8 cellular contexts compared by ENCODE assay signal in the genomic region with DNA sequence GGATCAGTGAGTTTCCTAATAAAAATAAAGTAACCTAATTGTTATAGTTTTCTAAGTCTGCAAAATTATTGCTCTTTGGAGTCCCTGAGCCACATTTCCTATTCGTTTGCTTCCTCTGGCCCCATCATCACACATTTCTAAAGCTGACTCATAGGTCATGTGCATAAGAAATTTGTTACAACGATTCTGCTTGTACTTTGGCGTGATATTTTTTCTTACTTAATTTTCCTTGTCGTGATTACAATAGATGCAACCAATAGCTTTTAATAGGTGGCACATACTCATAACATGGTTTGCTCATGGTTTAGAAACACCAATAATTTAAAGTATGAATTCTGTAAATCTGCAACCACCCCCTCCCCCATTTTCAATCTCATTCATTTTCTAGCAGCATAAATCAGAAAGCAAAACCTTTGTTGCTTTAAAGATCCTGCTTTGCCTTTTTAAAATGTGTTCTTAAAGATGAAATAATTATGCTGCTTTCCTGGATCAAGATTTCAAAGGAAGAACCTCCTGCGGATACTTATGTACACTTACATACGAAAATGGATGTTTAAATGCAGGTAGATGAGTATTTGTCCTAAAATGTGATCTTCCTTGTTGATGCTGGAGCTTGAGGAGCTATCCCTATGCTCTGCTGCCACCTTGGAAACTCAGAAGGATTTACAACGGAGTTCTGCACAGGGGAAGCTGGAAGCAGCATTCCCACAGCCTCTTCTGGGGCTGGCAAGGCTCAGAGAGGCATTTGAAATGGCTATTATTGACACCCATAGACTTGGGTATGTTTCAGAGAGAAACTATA. TPM values are rescaled to one million over a fixed set of nuclear protein-coding genes. Genes with fewer than 3 reads are reported as not detected.
DNase-seq lines count a peak whose midpoint lies in the region; ATAC-seq lines count a peak whose summit lies in the region.

No MANE protein-coding gene starts in this region.

- peak overlapping the region; percentile 82 for H3K4me2 ChIP-seq in trophoblast cell (ENCODE audit: low read length)

- H3K4ac ChIP-seq in trophoblast cell (ENCODE audit: low read depth, low read length), result no peak overlapping the region

- peaks cover 2% of the 10 kb centered on the region for H3K9me3 ChIP-seq in trophoblast cell (ENCODE audit: insufficient read depth, low read depth, low read length)

- peaks cover 8% of the 10 kb centered on the region for H3K79me1 ChIP-seq in trophoblast cell (ENCODE audit: low read length)

- H2BK120ac ChIP-seq in trophoblast cell (ENCODE audit: insufficient read depth, low read length, poor library complexity), result no peak overlapping the region

- no peak overlapping the region for H4K91ac ChIP-seq in trophoblast cell (ENCODE audit: low read depth, low read length)

- intact Hi-C loops in head of caudate nucleus (cut with DNase I), result no loop called here

- H2AK5ac ChIP-seq in trophoblast cell (ENCODE audit: low read length), result no peak overlapping the region

- H2BK12ac ChIP-seq in trophoblast cell (ENCODE audit: low read length), result no peak overlapping the region

- no peak overlapping the region for H3K18ac ChIP-seq in trophoblast cell (ENCODE audit: low read length)

- ATAC-seq in HG03196 (IDR thresholded peaks at IDR 0.05; ENCODE audit: unreplicated experiment) (no peak), GM21360 (IDR thresholded peaks at IDR 0.05; ENCODE audit: unreplicated experiment) (no peak)

- H3K36me3 ChIP-seq in trophoblast cell (ENCODE audit: control insufficient read depth in 1 of 2, insufficient read depth in 2 of 2, low read length in 2 of 2), result no peaks in the 10 kb centered on the region

- peaks cover 8 to 16% of the 10 kb centered on the region in 2 experiments for H3K4me1 ChIP-seq in trophoblast cell (ENCODE audit: control insufficient read depth in 1 of 2, insufficient read depth in 2 of 2, low read length in 2 of 2)

- no peak overlapping the region for H3K27ac ChIP-seq in trophoblast cell (ENCODE audit: low read depth, low read length)

- H4K8ac ChIP-seq in trophoblast cell (ENCODE audit: low read depth, low read length), result no peak overlapping the region

- H3K4me3 ChIP-seq in trophoblast cell (ENCODE audit: low read depth, low read length), result no peak overlapping the region

- H3K14ac ChIP-seq in trophoblast cell (ENCODE audit: low read length), result no peak overlapping the region

- H3K79me2 ChIP-seq in trophoblast cell (ENCODE audit: control insufficient read depth, insufficient read depth, low read length, poor library complexity), result peaks cover 1% of the 10 kb centered on the region

- no peak overlapping the region for H3K9ac ChIP-seq in trophoblast cell (ENCODE audit: low read length)

- no peak overlapping the region for H4K12ac ChIP-seq in trophoblast cell (ENCODE audit: low read depth, low read length)

- no peak overlapping the region for H2AFZ ChIP-seq in trophoblast cell (ENCODE audit: insufficient read depth, low read length, poor library complexity)

- H2BK5ac ChIP-seq in trophoblast cell (ENCODE audit: low read depth, low read length, poor library complexity), result no peak overlapping the region

- H3K27me3 ChIP-seq in trophoblast cell (ENCODE audit: insufficient read depth, low read length), result peaks cover 21% of the 10 kb centered on the region

- DNase-seq in HT1080 (ENCODE audit: low read depth) (peak; percentile 77), SW 1271 (lab: John Stamatoyannopoulos, UW) (peak; percentile 11 to 71), head of caudate nucleus (peak in 36 of 42 donors; percentile 12 to 85 (median 53)), trophoblast cell (no peak), germinal center (ENCODE audit: low spot score) (no peak), cortex of kidney (lab: John Stamatoyannopoulos, UW) (no peak)

- no peak overlapping the region for H3K23ac ChIP-seq in trophoblast cell (ENCODE audit: low read length)

- WGBS in trophoblast cell (ENCODE audit: extremely low coverage, insufficient coverage, insufficient read length), result no CpG with 5 or more reads among the region's 7 CpGs

RNA-seq across cellular contexts. Expression of gene FLRT2, which starts 1.7 kb away (rescaled TPM):
- 6.7 and 7.2 TPM in 2 replicates for total RNA-seq in HT1080 (2014; rRNA removed; shearing (Covaris generic))
- 0.78 and 0.84 TPM in 2 replicates for polyA plus RNA-seq in HT1080 (2015; cell fraction: cytosol; rRNA removed)
- 8.0 and 9.4 TPM in 2 replicates for polyA plus RNA-seq in HT1080 (2015; cell fraction: nucleus; rRNA removed)
- 8.1 and 8.3 TPM in 2 replicates for polyA plus RNA-seq in trophoblast cell (2013)

Comparison
In these comparisons a context has a peak if more than half of its experiments do, and no peak if none do; other contexts are left out.
1. DNase-seq: peak in HT1080 (single experiment), SW 1271 (2 of 2) and head of caudate nucleus (36 of 42); none in trophoblast cell (0 of 2), germinal center (single experiment) and cortex of kidney (single experiment).